ENCODE assay signal across 21 cellular contexts in the genomic region with DNA sequence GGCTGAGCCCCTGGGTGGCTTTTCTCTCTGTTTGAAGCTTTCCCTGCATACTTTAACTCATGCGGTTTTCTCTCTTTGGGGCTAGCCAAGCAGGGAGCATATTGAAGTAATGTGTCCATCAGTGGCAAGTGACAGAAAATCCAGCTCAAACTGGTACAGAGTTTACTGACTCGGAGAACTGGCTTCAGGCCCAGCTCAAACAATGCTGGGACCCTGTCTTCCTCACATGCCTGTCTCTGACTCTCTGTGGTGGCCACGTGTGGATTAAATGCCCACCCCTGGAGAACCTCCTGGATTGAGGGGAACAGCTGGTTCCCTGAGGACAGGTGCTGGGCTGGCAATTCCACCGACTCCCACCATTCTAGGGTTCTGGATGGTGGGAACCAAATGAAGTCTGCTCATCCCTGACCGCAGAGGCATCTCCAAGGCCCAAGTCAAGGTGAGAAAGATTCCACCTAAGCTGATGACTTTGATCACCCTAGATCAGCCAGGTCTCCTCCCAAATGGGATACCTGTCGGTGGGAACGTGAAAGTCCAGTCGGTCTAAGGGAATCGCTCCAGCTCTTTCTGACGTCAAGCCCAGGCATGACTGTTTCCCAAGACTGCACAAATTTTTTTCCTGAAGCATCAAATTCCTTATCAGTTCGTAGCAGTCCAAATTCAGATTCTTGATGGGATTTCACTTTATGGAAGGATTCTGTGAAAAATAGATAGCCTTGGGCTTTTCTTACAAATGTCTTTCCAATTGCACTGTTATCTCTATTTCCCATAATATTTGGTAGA.
"Had no signal": no experiment of that assay in that cellular context is flagged by ENCODE, and none has a peak within 500 bp of the region (broad histone marks: within the 10 kb centered on the region; RNA-seq: fewer than 3 reads in every experiment).

No MANE protein-coding gene starts in this region.

- H3K27ac Mint-ChIP-seq: activated naive CD8-positive, alpha-beta T cell treated with anti-CD3 and anti-CD28 coated beads for 36 hours; endodermal cell; immature natural killer cell; memory B cell; naive thymus-derived CD8-positive, alpha-beta T cell; stimulated activated naive CD8-positive, alpha-beta T cell treated with anti-CD3 and anti-CD28 coated beads, Interleukin-15, Interleukin-2, amounts not matched to agents 100 ng/mL and 50 ng/mL, for 24 hours had no signal

- H3K9ac ChIP-seq: parathyroid adenoma had no signal

- H3K9me3 Mint-ChIP-seq: activated naive CD8-positive, alpha-beta T cell treated with anti-CD3 and anti-CD28 coated beads for 36 hours; endodermal cell; memory B cell; naive thymus-derived CD8-positive, alpha-beta T cell; stimulated activated naive CD8-positive, alpha-beta T cell treated with anti-CD3 and anti-CD28 coated beads, Interleukin-15, Interleukin-2, amounts not matched to agents 100 ng/mL and 50 ng/mL, for 24 hours had no signal

- H3K79me2 ChIP-seq: parathyroid adenoma had no signal

- H3K4me3 ChIP-seq: testis, upper lobe of left lung had no signal

- H3K27ac ChIP-seq: neutrophil, parathyroid adenoma, testis, upper lobe of left lung, WERI-Rb-1 had no signal

- H3K4me3 Mint-ChIP-seq: activated naive CD8-positive, alpha-beta T cell treated with anti-CD3 and anti-CD28 coated beads for 36 hours; endodermal cell; immature natural killer cell; memory B cell; naive thymus-derived CD8-positive, alpha-beta T cell; stimulated activated naive CD8-positive, alpha-beta T cell treated with anti-CD3 and anti-CD28 coated beads, Interleukin-15, Interleukin-2, amounts not matched to agents 100 ng/mL and 50 ng/mL, for 24 hours had no signal

- ATAC-seq: naive thymus-derived CD8-positive, alpha-beta T cell had no signal

- H3K9me3 ChIP-seq: neutrophil, testis, upper lobe of left lung had no signal

- FAIRE-seq: colon, frontal cortex had no signal

- H3K4me1 Mint-ChIP-seq: immature natural killer cell had no signal

- H2AFZ ChIP-seq: parathyroid adenoma had no signal

- H3K36me3 Mint-ChIP-seq: activated naive CD8-positive, alpha-beta T cell treated with anti-CD3 and anti-CD28 coated beads for 36 hours; immature natural killer cell; naive thymus-derived CD8-positive, alpha-beta T cell had no signal

- DNase-seq: activated CD4-positive, alpha-beta T cell treated with anti-CD3 and anti-CD28 coated beads for 1 hour; activated CD8-positive, alpha-beta memory T cell treated with anti-CD3 and anti-CD28 coated beads for 24 hours; activated CD8-positive, alpha-beta memory T cell treated with anti-CD3 and anti-CD28 coated beads, Interleukin-2, amount 50 U/mL, for 48 hours; activated naive CD4-positive, alpha-beta T cell; activated naive CD8-positive, alpha-beta T cell treated with anti-CD3 and anti-CD28 coated beads for 36 hours; amniotic stem cell; endodermal cell; immature natural killer cell; kidney glomerular epithelial cell; left ventricle myocardium superior; naive thymus-derived CD8-positive, alpha-beta T cell; stimulated activated CD4-positive, alpha-beta T cell treated with anti-CD3 and anti-CD28 coated beads, Interleukin-2, amount 100 ng/mL, for 24 hours; testis; upper lobe of left lung; WERI-Rb-1 had no signal

- H3K27me3 ChIP-seq: testis, upper lobe of left lung had no signal

- H3K27me3 Mint-ChIP-seq: activated naive CD8-positive, alpha-beta T cell treated with anti-CD3 and anti-CD28 coated beads for 36 hours had no signal

- H3K36me3 ChIP-seq: neutrophil, upper lobe of left lung, WERI-Rb-1 had no signal

- H3K4me1 ChIP-seq: testis had no signal
